8 cellular contexts compared by ENCODE assay signal in the genomic region with DNA sequence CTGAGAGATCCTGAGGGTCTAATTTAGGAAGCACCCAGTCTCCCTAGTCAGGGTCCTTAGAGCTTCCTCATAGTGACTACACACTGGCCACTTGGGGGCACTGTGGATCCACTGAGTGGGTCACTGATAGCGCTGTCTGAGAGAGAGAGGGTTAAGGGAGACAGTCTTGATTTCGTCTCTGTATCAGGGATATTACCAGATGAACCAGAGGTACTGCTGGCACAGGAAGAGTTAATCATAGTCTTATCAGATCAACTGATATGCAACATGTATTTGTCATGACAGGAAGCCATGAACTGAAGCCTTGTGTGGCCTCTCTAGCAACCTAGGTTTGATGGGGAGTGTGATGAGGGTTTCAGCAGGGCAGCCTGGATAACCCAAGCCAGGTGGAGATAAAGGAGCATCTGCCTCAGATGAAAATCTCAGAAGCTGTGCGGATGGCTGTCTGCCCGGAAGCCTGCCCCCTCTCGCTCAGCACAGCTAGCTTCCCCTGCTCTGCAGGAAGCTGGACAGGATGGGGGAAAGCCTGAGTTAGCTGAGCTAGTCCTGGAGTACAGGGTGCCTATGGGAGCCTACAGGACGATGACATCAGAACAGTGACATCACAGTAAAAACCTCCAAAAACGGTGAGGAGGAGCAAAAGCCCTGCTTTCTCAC.
A peak's percentile ranks its signal among the peaks of the same experiment; 100 is the strongest.
DNase-seq lines count a peak whose midpoint lies in the region; ATAC-seq and TF ChIP-seq lines count a peak whose summit lies in the region.

No MANE protein-coding gene starts in this region.

- no peaks in the 10 kb centered on the region for H3K36me3 Mint-ChIP-seq in activated naive CD4-positive, alpha-beta T cell treated with anti-CD3 and anti-CD28 coated beads for 36 hours (ENCODE audit: low read depth)

- peak overlapping the region; percentile 64 for H3K4me3 Mint-ChIP-seq in activated naive CD4-positive, alpha-beta T cell treated with anti-CD3 and anti-CD28 coated beads for 36 hours

- H3K9me3 ChIP-seq in SK-N-SH, result no peaks in the 10 kb centered on the region
- no peaks in the 10 kb centered on the region for H3K9me3 ChIP-seq in left ventricle myocardium inferior (replicated peaks)

- peak; percentile 56 for DNase-seq in G401 (ENCODE audit: low spot score)
- DNase-seq in HT1080 (ENCODE audit: low read depth), result peak; percentile 90
- DNase-seq in SK-N-SH, result peak; percentile 80
- peak; percentile 91 for DNase-seq in activated naive CD4-positive, alpha-beta T cell treated with anti-CD3 and anti-CD28 coated beads for 36 hours
- DNase-seq in left ventricle myocardium inferior, result peak; percentile 19
- DNase-seq in smooth muscle cell of the brain vasculature (ENCODE audit: low read depth, low spot score), result peak; percentile 80
- no peak for DNase-seq in DMS79 (lab: John Stamatoyannopoulos, UW)

- no peaks in the 10 kb centered on the region for H4K20me1 ChIP-seq in SK-N-SH (ENCODE audit: insufficient read depth)

- H3F3A ChIP-seq in SK-N-SH (replicated peaks; ENCODE audit: insufficient read depth), result peaks cover 20% of the 10 kb centered on the region

- H2AFZ ChIP-seq in SK-N-SH (ENCODE audit: low read depth), result peak overlapping the region; percentile 36; the same call in 1 of the 2 replicates

- intact Hi-C loops in activated naive CD4-positive, alpha-beta T cell treated with anti-CD3 and anti-CD28 coated beads for 36 hours (cut with micrococcal nuclease), result loop anchor here (1.0 to 5.0 kb wide), 13 partner anchors 19 to 468 kb away; a partner anchor contains a TSS
- intact Hi-C loops in left ventricle myocardium inferior (cut with micrococcal nuclease), result no loop called here

- in situ Hi-C loops in G401 (cut with HindIII; ENCODE audit: low sequenced_read_pairs), result no loop called here

- CTCF ChIA-PET in SK-N-SH (lab: Yijun Ruan, JAX), result interaction anchor here (0.5 to 7.0 kb wide), 104 partner anchors 11 to 821 kb away, joined by 3 to 291 read pairs (median 5); a partner anchor contains a TSS
- CTCF ChIA-PET in activated naive CD4-positive, alpha-beta T cell treated with anti-CD3 and anti-CD28 coated beads for 36 hours (lab: Charles Lee), result interaction anchor here (0.6 to 3.4 kb wide), 44 partner anchors 9 to 680 kb away, joined by 3 to 26 read pairs (median 6); a partner anchor contains a TSS

- H3K9ac ChIP-seq in SK-N-SH, result no peak overlapping the region

- peak; percentile 100 for TF ChIP-seq RAD21 in SK-N-SH (IDR thresholded peaks at IDR 0.05; ENCODE audit: low read length)

- H3K9me3 Mint-ChIP-seq in activated naive CD4-positive, alpha-beta T cell treated with anti-CD3 and anti-CD28 coated beads for 36 hours, result no peaks in the 10 kb centered on the region

- H3K4me1 ChIP-seq in SK-N-SH (ENCODE audit: control insufficient read depth in 1 of 2, insufficient read depth in 2 of 2, low read depth in 1 of 2, low read length in 1 of 2) (peaks cover 12 to 28% of the 10 kb centered on the region in 2 experiments; a peak in 3 of 4 replicates), left ventricle myocardium inferior (no peaks in the 10 kb centered on the region)

- H3K27ac Mint-ChIP-seq in activated naive CD4-positive, alpha-beta T cell treated with anti-CD3 and anti-CD28 coated beads for 36 hours, result peak overlapping the region; percentile 86

- no peaks in the 10 kb centered on the region for H3K27me3 ChIP-seq in SK-N-SH (ENCODE audit: insufficient read depth)
- H3K27me3 ChIP-seq in left ventricle myocardium inferior (ENCODE audit: low read depth), result peaks cover 20% of the 10 kb centered on the region

- no peaks in the 10 kb centered on the region for H3K27me3 Mint-ChIP-seq in activated naive CD4-positive, alpha-beta T cell treated with anti-CD3 and anti-CD28 coated beads for 36 hours (ENCODE audit: low read depth)

- no peaks in the 10 kb centered on the region for H3K36me3 ChIP-seq in SK-N-SH (replicated peaks in 1 of 2; ENCODE audit: control insufficient read depth in 1 of 2, insufficient read depth in 2 of 2, low read length in 1 of 2)
- H3K36me3 ChIP-seq in left ventricle myocardium inferior, result no peaks in the 10 kb centered on the region

- no peaks in the 10 kb centered on the region for H3K79me2 ChIP-seq in SK-N-SH (ENCODE audit: insufficient read depth)

- WGBS in SK-N-SH (ENCODE audit: low lambda C conversion rate), result 9% methylated on average over 7 of the region's 7 CpGs

- H3K27ac ChIP-seq in SK-N-SH (ENCODE audit: low read depth in 2 of 2, low read length in 1 of 2) (peak overlapping the region; percentile 14 to 99; a peak in 3 of 4 replicates), left ventricle myocardium inferior (replicated peaks) (no peak overlapping the region)

- H3K4me2 ChIP-seq in SK-N-SH, result peak overlapping the region; percentile 70

- peak; percentile 94 for ATAC-seq in GM21447 (IDR thresholded peaks at IDR 0.05; ENCODE audit: unreplicated experiment)

- H3K4me3 ChIP-seq in SK-N-SH (ENCODE audit: low read depth in 2 of 2, low read length in 1 of 2), result peak overlapping the region; percentile 2 to 10; a peak in 3 of 4 replicates
- H3K4me3 ChIP-seq in left ventricle myocardium inferior, result no peak overlapping the region

- POLR2A ChIA-PET in SK-N-SH (lab: Yijun Ruan, JAX), result interaction anchor here (0.5 to 1.7 kb wide), 7 partner anchors 16 to 261 kb away, joined by 3 to 11 read pairs (median 3); no protein-coding TSS in a partner anchor

- peak; percentile 95 to 99 for TF ChIP-seq EP300 in SK-N-SH (IDR thresholded peaks at IDR 0.05; ENCODE audit: borderline replicate concordance in 1 of 2, low read depth in 1 of 2, low read length in 1 of 2)

- H3K4me1 Mint-ChIP-seq in activated naive CD4-positive, alpha-beta T cell treated with anti-CD3 and anti-CD28 coated beads for 36 hours (ENCODE audit: low read depth), result peaks cover 29% of the 10 kb centered on the region

- H3K9me2 ChIP-seq in SK-N-SH, result no peaks in the 10 kb centered on the region

- peak; percentile 100 for TF ChIP-seq CTCF in SK-N-SH (IDR thresholded peaks at IDR 0.05)
- peak; percentile 55 for TF ChIP-seq CTCF in left ventricle myocardium inferior (IDR thresholded peaks at IDR 0.05; ENCODE audit: borderline replicate concordance)

TF ChIP-seq in SK-N-SH, 30 proteins besides CTCF, POLR2A, EP300 and RAD21 (continues in another document):
- TF ChIP-seq TAF1 (IDR thresholded peaks at IDR 0.05; ENCODE audit: borderline replicate concordance, low read depth, low read length), result no peak
- TF ChIP-seq, protein P1, sequence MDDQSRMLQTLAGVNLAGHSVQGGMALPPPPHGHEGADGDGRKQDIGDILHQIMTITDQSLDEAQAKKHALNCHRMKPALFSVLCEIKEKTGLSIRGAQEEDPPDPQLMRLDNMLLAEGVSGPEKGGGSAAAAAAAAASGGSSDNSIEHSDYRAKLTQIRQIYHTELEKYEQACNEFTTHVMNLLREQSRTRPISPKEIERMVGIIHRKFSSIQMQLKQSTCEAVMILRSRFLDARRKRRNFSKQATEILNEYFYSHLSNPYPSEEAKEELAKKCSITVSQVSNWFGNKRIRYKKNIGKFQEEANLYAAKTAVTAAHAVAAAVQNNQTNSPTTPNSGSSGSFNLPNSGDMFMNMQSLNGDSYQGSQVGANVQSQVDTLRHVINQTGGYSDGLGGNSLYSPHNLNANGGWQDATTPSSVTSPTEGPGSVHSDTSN (IDR thresholded peaks at IDR 0.05), result peak; percentile 93
- TF ChIP-seq, protein P2, sequence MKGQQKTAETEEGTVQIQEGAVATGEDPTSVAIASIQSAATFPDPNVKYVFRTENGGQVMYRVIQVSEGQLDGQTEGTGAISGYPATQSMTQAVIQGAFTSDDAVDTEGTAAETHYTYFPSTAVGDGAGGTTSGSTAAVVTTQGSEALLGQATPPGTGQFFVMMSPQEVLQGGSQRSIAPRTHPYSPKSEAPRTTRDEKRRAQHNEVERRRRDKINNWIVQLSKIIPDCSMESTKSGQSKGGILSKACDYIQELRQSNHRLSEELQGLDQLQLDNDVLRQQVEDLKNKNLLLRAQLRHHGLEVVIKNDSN (IDR thresholded peaks at IDR 0.05; ENCODE audit: borderline replicate concordance, low read depth), result 0 out of 2 replicates have a peak, but pooled peaks have one; percentile 6
- TF ChIP-seq MXI1 (IDR thresholded peaks at IDR 0.05; ENCODE audit: low read depth, low read length), result peak; percentile 76
- peak; percentile 95 for TF ChIP-seq FOXJ3 (CRISPR knock-in tag; IDR thresholded peaks at IDR 0.05)
- TF ChIP-seq TCF12 (IDR thresholded peaks at IDR 0.05), result peak; percentile 98
- peak; percentile 90 for TF ChIP-seq JUND (IDR thresholded peaks at IDR 0.05)
- TF ChIP-seq SMC3 (IDR thresholded peaks at IDR 0.05; ENCODE audit: low read depth, low read length), result peak; percentile 93
- peak; percentile 64 for TF ChIP-seq SIN3A (IDR thresholded peaks at IDR 0.05; ENCODE audit: borderline replicate concordance, low read depth, low read length)
- TF ChIP-seq, protein P3, sequence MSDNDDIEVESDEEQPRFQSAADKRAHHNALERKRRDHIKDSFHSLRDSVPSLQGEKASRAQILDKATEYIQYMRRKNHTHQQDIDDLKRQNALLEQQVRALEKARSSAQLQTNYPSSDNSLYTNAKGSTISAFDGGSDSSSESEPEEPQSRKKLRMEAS (IDR thresholded peaks at IDR 0.05; ENCODE audit: low read depth), result peak; percentile 85
- peak; percentile 60 for TF ChIP-seq GABPA (IDR thresholded peaks at IDR 0.05; ENCODE audit: low read depth)
- peak; percentile 87 for TF ChIP-seq TEAD4 (IDR thresholded peaks at IDR 0.05; ENCODE audit: borderline replicate concordance, insufficient read depth)
- TF ChIP-seq RFX5 (IDR thresholded peaks at IDR 0.05; ENCODE audit: low read length), result peak; percentile 68; the same call in 1 of the 2 replicates
- TF ChIP-seq FOXM1 (IDR thresholded peaks at IDR 0.05; ENCODE audit: low read depth), result 0 out of 2 replicates have a peak, but pooled peaks have one; percentile 68
- TF ChIP-seq EZH2phosphoT487 (IDR thresholded peaks at IDR 0.05; ENCODE audit: borderline replicate concordance, low read depth), result no peak
- TF ChIP-seq RXRA (IDR thresholded peaks at IDR 0.05; ENCODE audit: borderline replicate concordance, low read depth), result peak; percentile 74; the same call in 1 of the 2 replicates
- TF ChIP-seq ELF1 (IDR thresholded peaks at IDR 0.05), result peak; percentile 71
- TF ChIP-seq FOSL2 (IDR thresholded peaks at IDR 0.05; ENCODE audit: borderline replicate concordance, low read depth), result peak; percentile 73; the same call in 1 of the 2 replicates
- no peak; the same call in 1 of the 2 replicates for TF ChIP-seq MEF2A (IDR thresholded peaks at IDR 0.05; ENCODE audit: borderline replicate concordance, low read depth)
